Comparison of ENCODE assay signal across 8 cellular contexts in genomic region chr10:114470956-114471905, GRCh38.
DNase-seq lines count a peak whose midpoint lies in the region; ATAC-seq and TF ChIP-seq lines count a peak whose summit lies in the region.

No MANE protein-coding gene starts in this region.

- WGBS in tibial nerve, 2 donors: 33 to 35% methylated on average over 11 of the region's 11 CpGs

- peak overlapping the region in 2 of 4 donors; percentile 24 to 62 for H3K27ac ChIP-seq in tibial nerve

- H3K27ac Mint-ChIP-seq in osteocyte (ENCODE audit: unreplicated experiment): no peak overlapping the region

- peaks cover 7% of the 10 kb centered on the region for H3K36me3 Mint-ChIP-seq in osteocyte (ENCODE audit: unreplicated experiment)

- TF ChIP-seq CTCF in fibroblast of villous mesenchyme (IDR thresholded peaks at IDR 0.05; ENCODE audit: insufficient read depth, low read depth, low read length) (peak; percentile 83), osteocyte (IDR thresholded peaks at IDR 0.05) (peak; percentile 94), tibial nerve (IDR thresholded peaks at IDR 0.05) (peak; percentile 84 to 95 (median 86))

- TF ChIP-seq EP300 in tibial nerve (IDR thresholded peaks at IDR 0.05): no peak

- H3K9me3 ChIP-seq in tibial nerve: no peaks in the 10 kb centered on the region

- H3K4me3 ChIP-seq in fibroblast of villous mesenchyme (ENCODE audit: low read depth, low read length) (no peak overlapping the region), tibial nerve (no peak overlapping the region)

- no peaks in the 10 kb centered on the region for H3K27me3 ChIP-seq in tibial nerve

- DNase-seq in EL: peak; percentile 65
- DNase-seq in HuH-7.5 (ENCODE audit: low spot score): peak; percentile 42
- peak; percentile 78 for DNase-seq in RKO (ENCODE audit: low spot score)
- peak; percentile 41 for DNase-seq in activated T-helper 9 cell treated with anti-CD3 and anti-CD28 coated beads, Interleukin-2, amount 50 U/mL, for 16 hours (ENCODE audit: low read depth)
- peak; percentile 77 for DNase-seq in fibroblast of villous mesenchyme (ENCODE audit: low read depth)
- no peak for DNase-seq in osteocyte (ENCODE audit: extremely low spot score, unreplicated experiment)
- DNase-seq in tibial nerve (ENCODE audit: low spot score in 2 of 2): peak in 1 of 2 donors; percentile 53

- H3K36me3 ChIP-seq in tibial nerve: peaks cover 0 to 34% (median 0%) of the 10 kb centered on the region in 3 donors

- no peaks in the 10 kb centered on the region for H3K27me3 Mint-ChIP-seq in osteocyte (ENCODE audit: unreplicated experiment)

- peak; percentile 95 for ATAC-seq in GM21529 (IDR thresholded peaks at IDR 0.05; ENCODE audit: unreplicated experiment)

- no peak for TF ChIP-seq POLR2A in tibial nerve (IDR thresholded peaks at IDR 0.05)

- peaks cover 2% of the 10 kb centered on the region for H3K4me1 Mint-ChIP-seq in osteocyte (ENCODE audit: unreplicated experiment)

- peaks cover 0 to 14% (median 0%) of the 10 kb centered on the region in 4 donors for H3K4me1 ChIP-seq in tibial nerve

- H3K4me3 Mint-ChIP-seq in osteocyte (ENCODE audit: unreplicated experiment): no peak overlapping the region

- H3K9me3 Mint-ChIP-seq in osteocyte (ENCODE audit: unreplicated experiment): no peaks in the 10 kb centered on the region
